ENCODE assay signal across 8 cellular contexts in genomic region chr5:136155078-136155477, GRCh38. TPM values are rescaled to one million over a fixed set of nuclear protein-coding genes. Genes with fewer than 3 reads are reported as not detected.
"Had no signal": no experiment of that assay in that cellular context is flagged by ENCODE, and none has a peak within 500 bp of the region (broad histone marks: within the 10 kb centered on the region; RNA-seq: fewer than 3 reads in every experiment).

No MANE protein-coding gene starts in this region.

- DNase-seq: H9, Karpas-422, KBM-7 had no signal

- H3K4me3 ChIP-seq: GM23338 had no signal

- ATAC-seq: GM23338 had no signal

- H3K4me2 ChIP-seq: GM23338, KMS-11 had no signal

- H3K27ac ChIP-seq: KMS-11 had no signal

- H3K9ac ChIP-seq: KMS-11 had no signal

- FAIRE-seq: H1, HTR-8/SVneo had no signal

- H2AFZ ChIP-seq: GM23338 had no signal

RNA-seq across cellular contexts. Expression of gene SMIM32, which starts 37.9 kb away (rescaled TPM):
- total RNA-seq: H9, HT-29 had no signal
